18 cellular contexts compared by ENCODE assay signal in genomic region chr12:11860026-11860425, GRCh38.
A peak's percentile ranks its signal among the peaks of the same experiment; 100 is the strongest.
DNase-seq lines count a peak whose midpoint lies in the region; ATAC-seq and TF ChIP-seq lines count a peak whose summit lies in the region.
"Had no signal": no experiment of that assay in that cellular context is flagged by ENCODE, and none has a peak within 500 bp of the region (broad histone marks: within the 10 kb centered on the region; RNA-seq: fewer than 3 reads in every experiment).

No MANE protein-coding gene starts in this region.

- no peak for ATAC-seq in HG03196 (IDR thresholded peaks at IDR 0.05; ENCODE audit: unreplicated experiment)
- ATAC-seq: body of pancreas; esophagus mucosa; Right ventricle myocardium inferior; stimulated activated memory B cell treated with anti-CD40 and anti-IgM and Interleukin-4, amounts not matched to agents 10 μg/mL and 1 μg/mL and 100 μg/mL, for 72 hours had no signal

- H3K4me3 ChIP-seq in CD4-positive, alpha-beta memory T cell (ENCODE audit: low read length in 2 of 2), result no peak overlapping the region
- H3K4me3 ChIP-seq in ascending aorta (no peak overlapping the region), rectal smooth muscle tissue (ENCODE audit: low read length) (no peak overlapping the region)
- H3K4me3 ChIP-seq: body of pancreas, uterus had no signal

- H3K4me3 Mint-ChIP-seq in activated CD4-positive, alpha-beta memory T cell treated with anti-CD3 and anti-CD28 coated beads for 36 hours, result no peak overlapping the region
- H3K4me3 Mint-ChIP-seq in activated CD4-positive, alpha-beta memory T cell treated with anti-CD3 and anti-CD28 coated beads, Interleukin-2, amount 10 ng/mL, durations not matched to agents 7 days and 5 days, result no peak overlapping the region
- no peak overlapping the region for H3K4me3 Mint-ChIP-seq in CD4-positive, alpha-beta memory T cell
- H3K4me3 Mint-ChIP-seq: stimulated activated memory B cell treated with anti-CD40 and anti-IgM and Interleukin-4, amounts not matched to agents 10 μg/mL and 1 μg/mL and 100 μg/mL, for 72 hours had no signal

- CTCF ChIA-PET in activated CD4-positive, alpha-beta memory T cell treated with anti-CD3 and anti-CD28 coated beads for 36 hours (lab: Charles Lee), result no interaction called here
- CTCF ChIA-PET in activated CD4-positive, alpha-beta memory T cell treated with anti-CD3 and anti-CD28 coated beads, Interleukin-2, amount 10 ng/mL, durations not matched to agents 7 days and 5 days (lab: Charles Lee), result no interaction called here
- CTCF ChIA-PET in CD4-positive, alpha-beta memory T cell (lab: Charles Lee; ENCODE audit: partially characterized antibody), result no interaction called here

- peaks cover 68% of the 10 kb centered on the region for H3K4me1 Mint-ChIP-seq in activated CD4-positive, alpha-beta memory T cell treated with anti-CD3 and anti-CD28 coated beads for 36 hours (ENCODE audit: low read depth)
- H3K4me1 Mint-ChIP-seq in activated CD4-positive, alpha-beta memory T cell treated with anti-CD3 and anti-CD28 coated beads, Interleukin-2, amount 10 ng/mL, durations not matched to agents 7 days and 5 days, result peaks cover 28% of the 10 kb centered on the region
- peaks cover 17 to 40% (median 30%) of the 10 kb centered on the region in 4 donors for H3K4me1 Mint-ChIP-seq in CD4-positive, alpha-beta memory T cell

- H3K27me3 ChIP-seq in CD4-positive, alpha-beta memory T cell (ENCODE audit: insufficient read depth, low read length), result no peaks in the 10 kb centered on the region
- H3K27me3 ChIP-seq in ascending aorta (no peaks in the 10 kb centered on the region), rectal smooth muscle tissue (ENCODE audit: control insufficient read depth, insufficient read depth, low read length) (no peaks in the 10 kb centered on the region)
- H3K27me3 ChIP-seq: body of pancreas, uterus had no signal

- peaks cover 22% of the 10 kb centered on the region for H3K36me3 ChIP-seq in CD4-positive, alpha-beta memory T cell (ENCODE audit: insufficient read depth, low read length)
- peaks cover 9 to 29% of the 10 kb centered on the region in 2 donors for H3K36me3 ChIP-seq in ascending aorta
- no peaks in the 10 kb centered on the region for H3K36me3 ChIP-seq in rectal smooth muscle tissue (ENCODE audit: control insufficient read depth, insufficient read depth, low read length)
- H3K36me3 ChIP-seq: uterus had no signal

- no peaks in the 10 kb centered on the region for H3K9me3 ChIP-seq in CD4-positive, alpha-beta memory T cell (ENCODE audit: control insufficient read depth in 1 of 2, low read length in 2 of 2)
- H3K9me3 ChIP-seq in ascending aorta, result no peaks in the 10 kb centered on the region
- H3K9me3 ChIP-seq: body of pancreas, uterus had no signal

- no peak for TF ChIP-seq CTCF in ascending aorta (IDR thresholded peaks at IDR 0.05)

- intact Hi-C loops in activated CD4-positive, alpha-beta memory T cell treated with anti-CD3 and anti-CD28 coated beads for 36 hours (cut with micrococcal nuclease), result no loop called here
- intact Hi-C loops in CD4-positive, alpha-beta memory T cell (cut with micrococcal nuclease), result no loop called here
- intact Hi-C loops in ascending aorta (cut with DNase I), result loop anchor here (5.0 to 10.0 kb wide), 2 partner anchors 63 to 105 kb away; no protein-coding TSS in a partner anchor
- intact Hi-C loops in posterior cingulate gyrus (cut with DNase I), result no loop called here

- peak overlapping the region; percentile 21 for H3K27ac Mint-ChIP-seq in activated CD4-positive, alpha-beta memory T cell treated with anti-CD3 and anti-CD28 coated beads for 36 hours
- no peak overlapping the region for H3K27ac Mint-ChIP-seq in activated CD4-positive, alpha-beta memory T cell treated with anti-CD3 and anti-CD28 coated beads, Interleukin-2, amount 10 ng/mL, durations not matched to agents 7 days and 5 days
- H3K27ac Mint-ChIP-seq in CD4-positive, alpha-beta memory T cell, result peak overlapping the region in 5 of 7 donors; percentile 7 to 59 (median 52)
- H3K27ac Mint-ChIP-seq: stimulated activated memory B cell treated with anti-CD40 and anti-IgM and Interleukin-4, amounts not matched to agents 10 μg/mL and 1 μg/mL and 100 μg/mL, for 72 hours had no signal

- peaks cover 6% of the 10 kb centered on the region for H3K9me3 Mint-ChIP-seq in activated CD4-positive, alpha-beta memory T cell treated with anti-CD3 and anti-CD28 coated beads for 36 hours
- H3K9me3 Mint-ChIP-seq in activated CD4-positive, alpha-beta memory T cell treated with anti-CD3 and anti-CD28 coated beads, Interleukin-2, amount 10 ng/mL, durations not matched to agents 7 days and 5 days, result peaks cover 2% of the 10 kb centered on the region
- H3K9me3 Mint-ChIP-seq in CD4-positive, alpha-beta memory T cell, result peaks cover 0 to 9% (median under 1%) of the 10 kb centered on the region in 8 donors
- H3K9me3 Mint-ChIP-seq: stimulated activated memory B cell treated with anti-CD40 and anti-IgM and Interleukin-4, amounts not matched to agents 10 μg/mL and 1 μg/mL and 100 μg/mL, for 72 hours had no signal

- peaks cover 85% of the 10 kb centered on the region for H3K36me3 Mint-ChIP-seq in activated CD4-positive, alpha-beta memory T cell treated with anti-CD3 and anti-CD28 coated beads for 36 hours
- peaks cover 73% of the 10 kb centered on the region for H3K36me3 Mint-ChIP-seq in activated CD4-positive, alpha-beta memory T cell treated with anti-CD3 and anti-CD28 coated beads, Interleukin-2, amount 10 ng/mL, durations not matched to agents 7 days and 5 days (ENCODE audit: low read depth)
- peaks cover 78 to 83% of the 10 kb centered on the region in 2 donors for H3K36me3 Mint-ChIP-seq in CD4-positive, alpha-beta memory T cell

- no peak overlapping the region for H3K9ac ChIP-seq in rectal smooth muscle tissue (ENCODE audit: low read length)

- DNase-seq in activated CD4-positive, alpha-beta memory T cell treated with anti-CD3 and anti-CD28 coated beads for 36 hours, result peak; percentile 64
- no peak for DNase-seq in activated CD4-positive, alpha-beta memory T cell treated with anti-CD3 and anti-CD28 coated beads, Interleukin-2, amount 10 ng/mL, durations not matched to agents 7 days and 5 days
- DNase-seq in CD4-positive, alpha-beta memory T cell, result no peak
- DNase-seq in ascending aorta (ENCODE audit: low spot score in 2 of 2) (no peak), posterior cingulate gyrus (no peak), amniotic stem cell (lab: John Stamatoyannopoulos, UW) (no peak)
- DNase-seq: activated gamma-delta T cell, body of pancreas, IMR-90, midbrain, NCI-H187 treated with DMSO at 0.1 percent for 48 hours, nucleus accumbens, uterus had no signal

- POLR2A ChIA-PET in activated CD4-positive, alpha-beta memory T cell treated with anti-CD3 and anti-CD28 coated beads for 36 hours (lab: Charles Lee), result no interaction called here
- POLR2A ChIA-PET in activated CD4-positive, alpha-beta memory T cell treated with anti-CD3 and anti-CD28 coated beads, Interleukin-2, amount 10 ng/mL, durations not matched to agents 7 days and 5 days (lab: Charles Lee), result no interaction called here
- POLR2A ChIA-PET in CD4-positive, alpha-beta memory T cell (lab: Charles Lee; ENCODE audit: partially characterized antibody), result no interaction called here

- H3K27me3 Mint-ChIP-seq in activated CD4-positive, alpha-beta memory T cell treated with anti-CD3 and anti-CD28 coated beads for 36 hours, result no peaks in the 10 kb centered on the region
- H3K27me3 Mint-ChIP-seq in activated CD4-positive, alpha-beta memory T cell treated with anti-CD3 and anti-CD28 coated beads, Interleukin-2, amount 10 ng/mL, durations not matched to agents 7 days and 5 days, result no peaks in the 10 kb centered on the region
- no peaks in the 10 kb centered on the region for H3K27me3 Mint-ChIP-seq in CD4-positive, alpha-beta memory T cell
- H3K27me3 Mint-ChIP-seq: stimulated activated memory B cell treated with anti-CD40 and anti-IgM and Interleukin-4, amounts not matched to agents 10 μg/mL and 1 μg/mL and 100 μg/mL, for 72 hours had no signal

- H3K27ac ChIP-seq in CD4-positive, alpha-beta memory T cell (ENCODE audit: low read depth, low read length), result no peak overlapping the region
- peak overlapping the region; percentile 26 to 94 for H3K27ac ChIP-seq in ascending aorta
- peak overlapping the region; percentile 62 for H3K27ac ChIP-seq in rectal smooth muscle tissue (ENCODE audit: low read depth, low read length)
- H3K27ac ChIP-seq: body of pancreas had no signal

- peaks cover 16% of the 10 kb centered on the region for H3K4me1 ChIP-seq in CD4-positive, alpha-beta memory T cell (ENCODE audit: insufficient read depth, low read length)
- H3K4me1 ChIP-seq in ascending aorta (peaks cover 13 to 29% of the 10 kb centered on the region in 2 donors), rectal smooth muscle tissue (ENCODE audit: control insufficient read depth, insufficient read depth, low read length) (peaks cover 23% of the 10 kb centered on the region)
